ENCODE assay signal across 8 cellular contexts in genomic region chr1:180230416-180230790, GRCh38. TPM values are rescaled to one million over a fixed set of nuclear protein-coding genes. Genes with fewer than 3 reads are reported as not detected.
DNase-seq lines count a peak whose midpoint lies in the region; ATAC-seq and TF ChIP-seq lines count a peak whose summit lies in the region.

No MANE protein-coding gene starts in this region.

- TF ChIP-seq EP300 in stomach (IDR thresholded peaks at IDR 0.05), result no peak

- H3K27me3 Mint-ChIP-seq in activated CD4-positive, alpha-beta T cell treated with anti-CD3 and anti-CD28 coated beads, Interleukin-2, amount 10 ng/mL, durations not matched to agents 7 days and 5 days, result peaks cover 76% of the 10 kb centered on the region
- H3K27me3 Mint-ChIP-seq in WTC11 (ENCODE audit: low read depth), result peaks cover 81% of the 10 kb centered on the region

- H3K4me3 ChIP-seq in iPS-11a (ENCODE audit: low read depth, low read length) (peak overlapping the region; percentile 40), stomach (peak overlapping the region; percentile 51 to 83 (median 68))

- H3K27ac Mint-ChIP-seq in activated CD4-positive, alpha-beta T cell treated with anti-CD3 and anti-CD28 coated beads, Interleukin-2, amount 10 ng/mL, durations not matched to agents 7 days and 5 days, result no peak overlapping the region
- no peak overlapping the region for H3K27ac Mint-ChIP-seq in WTC11

- no peaks in the 10 kb centered on the region for H3K36me3 ChIP-seq in stomach

- H3K27me3 ChIP-seq in stomach (peaks cover 50 to 100% (median 91%) of the 10 kb centered on the region in 3 donors), foreskin keratinocyte (peaks cover 99% of the 10 kb centered on the region)

- peaks cover 27% of the 10 kb centered on the region for H3K4me1 Mint-ChIP-seq in activated CD4-positive, alpha-beta T cell treated with anti-CD3 and anti-CD28 coated beads, Interleukin-2, amount 10 ng/mL, durations not matched to agents 7 days and 5 days
- peaks cover 37% of the 10 kb centered on the region for H3K4me1 Mint-ChIP-seq in WTC11

- POLR2A ChIA-PET in activated CD4-positive, alpha-beta T cell treated with anti-CD3 and anti-CD28 coated beads, Interleukin-2, amount 10 ng/mL, durations not matched to agents 7 days and 5 days (lab: Charles Lee), result no interaction called here
- POLR2A ChIA-PET in WTC11 (lab: Charles Lee), result interaction anchor here (1.0 kb wide), 1 partner anchor 272 kb away, joined by 4 read pairs; the partner anchor contains the start of gene ACBD6

- H3K9me3 ChIP-seq in stomach, result no peaks in the 10 kb centered on the region

- TF ChIP-seq POLR2A in stomach (IDR thresholded peaks at IDR 0.05), result no peak

- H3K36me3 Mint-ChIP-seq in activated CD4-positive, alpha-beta T cell treated with anti-CD3 and anti-CD28 coated beads, Interleukin-2, amount 10 ng/mL, durations not matched to agents 7 days and 5 days (ENCODE audit: low read depth), result no peaks in the 10 kb centered on the region
- no peaks in the 10 kb centered on the region for H3K36me3 Mint-ChIP-seq in WTC11

- ATAC-seq in WTC11, result peak; percentile 2
- ATAC-seq in GM18873 (IDR thresholded peaks at IDR 0.05; ENCODE audit: low FRiP score, unreplicated experiment), result no peak
- ATAC-seq in foreskin keratinocyte, result no peak

- H3K27ac ChIP-seq in stomach (no peak overlapping the region), foreskin keratinocyte (no peak overlapping the region)

- intact Hi-C loops in stomach (cut with DNase I; ENCODE audit: low total_unique reads), result no loop called here

- no peak for DNase-seq in activated CD4-positive, alpha-beta T cell treated with anti-CD3 and anti-CD28 coated beads, Interleukin-2, amount 10 ng/mL, durations not matched to agents 7 days and 5 days
- no peak for DNase-seq in activated CD4-positive, alpha-beta T cell treated with anti-CD3 and anti-CD28 coated beads, Interleukin-2, amount 50 U/mL, for 1 hour
- DNase-seq in WTC11 (ENCODE audit: low spot score) (peak; percentile 54), stomach (no peak), AML-193 (lab: John Stamatoyannopoulos, UW) (no peak), foreskin keratinocyte (no peak)

- 0 to 2% (median 1%) methylated on average over 9 to 28 of the region's 28 CpGs for WGBS in stomach, 5 donors

- TF ChIP-seq CTCF in WTC11 (IDR thresholded peaks at IDR 0.05) (no peak), stomach (IDR thresholded peaks at IDR 0.05) (no peak), foreskin keratinocyte (conservative IDR thresholded peaks at IDR 0.05) (no peak)

- CTCF ChIA-PET in activated CD4-positive, alpha-beta T cell treated with anti-CD3 and anti-CD28 coated beads, Interleukin-2, amount 10 ng/mL, durations not matched to agents 7 days and 5 days (lab: Charles Lee), result interaction anchor here (1.0 kb wide), 1 partner anchor 23 kb away, joined by 3 read pairs; no protein-coding TSS in a partner anchor
- CTCF ChIA-PET in WTC11 (lab: Charles Lee), result interaction anchor here (1.0 to 4.3 kb wide), 7 partner anchors 9 to 48 kb away, joined by 3 to 34 read pairs (median 6); no protein-coding TSS in a partner anchor

- H3K4me1 ChIP-seq in stomach (peaks cover 48 to 63% (median 58%) of the 10 kb centered on the region in 4 donors), foreskin keratinocyte (no peaks in the 10 kb centered on the region)

- peak overlapping the region; percentile 66 for H3K4me3 Mint-ChIP-seq in activated CD4-positive, alpha-beta T cell treated with anti-CD3 and anti-CD28 coated beads, Interleukin-2, amount 10 ng/mL, durations not matched to agents 7 days and 5 days
- H3K4me3 Mint-ChIP-seq in WTC11, result peak overlapping the region; percentile 82

- H3K9me3 Mint-ChIP-seq in activated CD4-positive, alpha-beta T cell treated with anti-CD3 and anti-CD28 coated beads, Interleukin-2, amount 10 ng/mL, durations not matched to agents 7 days and 5 days, result no peaks in the 10 kb centered on the region
- H3K9me3 Mint-ChIP-seq in WTC11, result no peaks in the 10 kb centered on the region

TF ChIP-seq in WTC11, 78 proteins besides CTCF, POLR2A, EP300 and RAD21:
- TF ChIP-seq, protein P1, sequence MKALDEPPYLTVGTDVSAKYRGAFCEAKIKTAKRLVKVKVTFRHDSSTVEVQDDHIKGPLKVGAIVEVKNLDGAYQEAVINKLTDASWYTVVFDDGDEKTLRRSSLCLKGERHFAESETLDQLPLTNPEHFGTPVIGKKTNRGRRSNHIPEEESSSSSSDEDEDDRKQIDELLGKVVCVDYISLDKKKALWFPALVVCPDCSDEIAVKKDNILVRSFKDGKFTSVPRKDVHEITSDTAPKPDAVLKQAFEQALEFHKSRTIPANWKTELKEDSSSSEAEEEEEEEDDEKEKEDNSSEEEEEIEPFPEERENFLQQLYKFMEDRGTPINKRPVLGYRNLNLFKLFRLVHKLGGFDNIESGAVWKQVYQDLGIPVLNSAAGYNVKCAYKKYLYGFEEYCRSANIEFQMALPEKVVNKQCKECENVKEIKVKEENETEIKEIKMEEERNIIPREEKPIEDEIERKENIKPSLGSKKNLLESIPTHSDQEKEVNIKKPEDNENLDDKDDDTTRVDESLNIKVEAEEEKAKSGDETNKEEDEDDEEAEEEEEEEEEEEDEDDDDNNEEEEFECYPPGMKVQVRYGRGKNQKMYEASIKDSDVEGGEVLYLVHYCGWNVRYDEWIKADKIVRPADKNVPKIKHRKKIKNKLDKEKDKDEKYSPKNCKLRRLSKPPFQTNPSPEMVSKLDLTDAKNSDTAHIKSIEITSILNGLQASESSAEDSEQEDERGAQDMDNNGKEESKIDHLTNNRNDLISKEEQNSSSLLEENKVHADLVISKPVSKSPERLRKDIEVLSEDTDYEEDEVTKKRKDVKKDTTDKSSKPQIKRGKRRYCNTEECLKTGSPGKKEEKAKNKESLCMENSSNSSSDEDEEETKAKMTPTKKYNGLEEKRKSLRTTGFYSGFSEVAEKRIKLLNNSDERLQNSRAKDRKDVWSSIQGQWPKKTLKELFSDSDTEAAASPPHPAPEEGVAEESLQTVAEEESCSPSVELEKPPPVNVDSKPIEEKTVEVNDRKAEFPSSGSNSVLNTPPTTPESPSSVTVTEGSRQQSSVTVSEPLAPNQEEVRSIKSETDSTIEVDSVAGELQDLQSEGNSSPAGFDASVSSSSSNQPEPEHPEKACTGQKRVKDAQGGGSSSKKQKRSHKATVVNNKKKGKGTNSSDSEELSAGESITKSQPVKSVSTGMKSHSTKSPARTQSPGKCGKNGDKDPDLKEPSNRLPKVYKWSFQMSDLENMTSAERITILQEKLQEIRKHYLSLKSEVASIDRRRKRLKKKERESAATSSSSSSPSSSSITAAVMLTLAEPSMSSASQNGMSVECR (CRISPR knock-in tag; IDR thresholded peaks at IDR 0.05; ENCODE audit: borderline replicate concordance), result 0 out of 2 replicates have a peak, but pooled peaks have one; percentile 13
- TF ChIP-seq NFYB (CRISPR knock-in tag; conservative IDR thresholded peaks at IDR 0.05; ENCODE audit: low read depth), result no peak

RNA-seq across cellular contexts. Expression of gene LHX4, which starts 0.3 kb away (rescaled TPM):
- not detected for total RNA-seq in activated CD4-positive, alpha-beta T cell treated with anti-CD3 and anti-CD28 coated beads, Interleukin-2, amount 10 ng/mL, durations not matched to agents 7 days and 5 days
- total RNA-seq in WTC11 (2021) (7.7 to 19.2 TPM (median 9.2 TPM) in 3 replicates), stomach (under 1 TPM in 1 of 5 donors, not detected in 4; 0.18 TPM), foreskin keratinocyte (not detected in 2 replicates)
- polyA plus RNA-seq in stomach (under 1 TPM in 1 of 3 donors, not detected in 2; 0.03 TPM), foreskin keratinocyte (not detected in 2 replicates)
